Comparison of ENCODE assay signal across 9 cellular contexts in genomic region chr9:15513335-15513734, GRCh38. TPM values are rescaled to one million over a fixed set of nuclear protein-coding genes. Genes with fewer than 3 reads are reported as not detected.
A peak's percentile ranks its signal among the peaks of the same experiment; 100 is the strongest.
DNase-seq lines count a peak whose midpoint lies in the region; ATAC-seq and TF ChIP-seq lines count a peak whose summit lies in the region.
"Had no signal": no experiment of that assay in that cellular context is flagged by ENCODE, and none has a peak within 500 bp of the region (broad histone marks: within the 10 kb centered on the region; RNA-seq: fewer than 3 reads in every experiment).

No MANE protein-coding gene starts in this region.

- TF ChIP-seq CTCF in AG04450 (IDR thresholded peaks at IDR 0.05; ENCODE audit: low read depth, low read length) (peak; percentile 33), body of pancreas (IDR thresholded peaks at IDR 0.05) (no peak)

- H3K9ac ChIP-seq in ES-I3 (ENCODE audit: low read depth, low read length) = peak overlapping the region; percentile 43
- H3K9ac ChIP-seq: KMS-11 had no signal

- H3K27me3 ChIP-seq in AG04450 (ENCODE audit: control insufficient read depth, insufficient read depth, low read length) = no peaks in the 10 kb centered on the region
- no peaks in the 10 kb centered on the region for H3K27me3 ChIP-seq in body of pancreas

- 50 to 58% methylated on average over 1 of the region's 1 CpG for WGBS in body of pancreas, 2 donors

- POLR2A ChIA-PET in AG04450 (lab: Yijun Ruan, JAX) = no interaction called here

- H3K4me1 ChIP-seq in ES-I3 (ENCODE audit: insufficient read depth, low read length) (peaks cover 17% of the 10 kb centered on the region), body of pancreas (peaks cover 11% of the 10 kb centered on the region)

- no peak for ATAC-seq in body of pancreas
- ATAC-seq in HG03025 (IDR thresholded peaks at IDR 0.05; ENCODE audit: low FRiP score, unreplicated experiment) = no peak
- ATAC-seq in GM19324 (IDR thresholded peaks at IDR 0.05; ENCODE audit: low FRiP score, unreplicated experiment) = no peak

- no peak for TF ChIP-seq POLR2A in body of pancreas (IDR thresholded peaks at IDR 0.05)

- H3K36me3 ChIP-seq in ES-I3 (ENCODE audit: insufficient read depth, low read length) (0 out of 2 replicates have a peak, but pooled peaks cover 6% of the 10 kb centered on the region), body of pancreas (replicated peaks in 1 of 2; ENCODE audit: insufficient read depth in 1 of 2, low read depth in 2 of 2) (no peaks in the 10 kb centered on the region)

- DNase-seq in AG04450 (ENCODE audit: low read depth, low spot score) (no peak), NCI-H226 (peak; percentile 10), ecto neural progenitor cell (ENCODE audit: low spot score) (peak; percentile 55), body of pancreas (no peak), HK-2 (ENCODE audit: unreplicated experiment) (no peak)

- H3K27ac ChIP-seq in AG04450 (ENCODE audit: low read depth, low read length) = no peak overlapping the region
- no peak overlapping the region for H3K27ac ChIP-seq in body of pancreas
- H3K27ac ChIP-seq: KMS-11 had no signal

- no peak overlapping the region for H3K4me3 ChIP-seq in AG04450 (ENCODE audit: low read depth, low read length)
- no peak overlapping the region for H3K4me3 ChIP-seq in body of pancreas

- CTCF ChIA-PET in AG04450 (lab: Charles Lee) = interaction anchor here (0.6 to 0.7 kb wide), 2 partner anchors 9 to 40 kb away, joined by 3 to 4 read pairs; partner anchors contain the start of gene CCDC171

- intact Hi-C loops in body of pancreas (cut with DNase I) = no loop called here

- H3K9me3 ChIP-seq in AG04450 (ENCODE audit: control insufficient read depth, insufficient read depth, low read length) (no peaks in the 10 kb centered on the region), ES-I3 (ENCODE audit: control insufficient read depth, insufficient read depth, low read length) (no peaks in the 10 kb centered on the region), body of pancreas (no peaks in the 10 kb centered on the region)

RNA-seq across cellular contexts. Expression of gene PSIP1, which starts 2.6 kb away (rescaled TPM):
- polyA plus RNA-seq in AG04450 (2011; rRNA removed) = 32.7 and 57.3 TPM in 2 replicates
- 17.2 and 25.0 TPM in 2 replicates for polyA minus RNA-seq in AG04450 (2011; rRNA and poly(A)+ RNA removed)
- total RNA-seq in body of pancreas = 10 to 100 TPM; 21.5 to 25.7 TPM

RNA-seq across cellular contexts. Expression of gene CCDC171, which starts 39.5 kb away (rescaled TPM):
- 0.72 and 0.81 TPM in 2 replicates for polyA plus RNA-seq in AG04450 (2011; rRNA removed)
- polyA minus RNA-seq in AG04450 (2011; rRNA and poly(A)+ RNA removed) = 2.3 and 3.1 TPM in 2 replicates
- total RNA-seq in body of pancreas = 1 to 10 TPM; 2.3 to 4.7 TPM

Comparison
In these comparisons a context has a peak if more than half of its experiments do, and no peak if none do; other contexts are left out.
1. DNase-seq: peak in NCI-H226 (single experiment) and ecto neural progenitor cell (single experiment); none in AG04450 (single experiment), body of pancreas (0 of 4) and HK-2 (single experiment).